ENCODE assay signal across 26 cellular contexts in the genomic region with DNA sequence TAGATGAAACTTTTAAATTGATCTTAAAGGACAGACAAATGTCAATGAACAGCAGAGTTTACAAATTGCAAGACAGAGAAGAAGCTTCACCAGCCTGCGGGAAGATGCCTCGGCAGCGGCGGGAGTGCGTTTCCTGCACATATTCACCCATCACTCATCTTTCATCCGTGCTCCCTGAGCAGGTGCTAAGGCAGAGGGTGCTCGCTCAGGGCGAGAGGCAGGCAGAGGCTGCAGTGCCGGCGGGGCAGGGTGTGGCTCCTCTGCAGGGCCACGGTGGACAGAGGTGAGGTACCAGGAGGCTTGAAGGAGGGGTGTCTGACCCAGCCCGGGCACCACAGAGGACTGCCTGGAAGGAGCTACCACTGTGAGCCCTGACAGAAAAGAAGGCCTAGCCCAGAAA.
"Had no signal": no experiment of that assay in that cellular context is flagged by ENCODE, and none has a peak within 500 bp of the region (broad histone marks: within the 10 kb centered on the region; RNA-seq: fewer than 3 reads in every experiment).

No MANE protein-coding gene starts in this region.

- H3K4me2 ChIP-seq: smooth muscle cell had no signal

- H3K36me3 Mint-ChIP-seq: immature natural killer cell; stimulated activated effector memory CD8-positive, alpha-beta T cell treated with anti-CD3 and anti-CD28 coated beads, Interleukin-12 subunit alpha, Interleukin-12 subunit beta, amount 100 ng/mL, for 72 hours had no signal

- ATAC-seq: left colon; lower lobe of right lung; naive thymus-derived CD8-positive, alpha-beta T cell; pancreas; right lobe of liver; stimulated activated effector memory CD8-positive, alpha-beta T cell treated with anti-CD3 and anti-CD28 coated beads, Interleukin-12 subunit alpha, Interleukin-12 subunit beta, amount 100 ng/mL, for 72 hours had no signal

- H3K27me3 ChIP-seq: right lobe of liver, thyroid gland, vagina had no signal

- H3K27ac ChIP-seq: coronary artery, esophagus muscularis mucosa, left ventricle myocardium inferior, lower lobe of right lung, pancreas, right lobe of liver, stomach, thyroid gland, vagina had no signal

- H3K9me3 Mint-ChIP-seq: naive thymus-derived CD8-positive, alpha-beta T cell; stimulated activated effector memory CD8-positive, alpha-beta T cell treated with anti-CD3 and anti-CD28 coated beads, Interleukin-12 subunit alpha, Interleukin-12 subunit beta, amount 100 ng/mL, for 72 hours had no signal

- H3K4me3 ChIP-seq: coronary artery, esophagus muscularis mucosa, left ventricle myocardium inferior, lower lobe of right lung, pancreas, right lobe of liver, smooth muscle cell, stomach, thyroid gland, vagina had no signal

- H3K4me1 Mint-ChIP-seq: immature natural killer cell had no signal

- H3K36me3 ChIP-seq: esophagus muscularis mucosa, left ventricle myocardium inferior, lower lobe of right lung, pancreas, right lobe of liver, stomach, thyroid gland, vagina had no signal

- DNase-seq: dermis blood vessel endothelial cell; effector memory CD4-positive, alpha-beta T cell; foreskin melanocyte; hypothalamus; immature natural killer cell; islet precursor cell; kidney glomerular epithelial cell; left colon; left ventricle myocardium inferior; lower lobe of right lung; naive thymus-derived CD8-positive, alpha-beta T cell; occipital lobe; stimulated activated CD4-positive, alpha-beta T cell treated with anti-CD3 and anti-CD28 coated beads, Interleukin-2, amount 100 ng/mL, for 24 hours; stimulated activated CD4-positive, alpha-beta T cell treated with anti-CD3 and anti-CD28 coated beads, Interleukin-4, amount 100 ng/mL, for 24 hours; stimulated activated naive CD4-positive, alpha-beta T cell treated with Interleukin-2 at 50 U/mL for 16 hours; stomach; thyroid gland; trophoblast cell had no signal

- H3K4me3 Mint-ChIP-seq: immature natural killer cell; naive thymus-derived CD8-positive, alpha-beta T cell; stimulated activated effector memory CD8-positive, alpha-beta T cell treated with anti-CD3 and anti-CD28 coated beads, Interleukin-12 subunit alpha, Interleukin-12 subunit beta, amount 100 ng/mL, for 72 hours had no signal

- H3K9me3 ChIP-seq: esophagus muscularis mucosa, left ventricle myocardium inferior, lower lobe of right lung, pancreas, right lobe of liver, stomach, thyroid gland, vagina had no signal

- H3K4me1 ChIP-seq: left ventricle myocardium inferior, lower lobe of right lung, pancreas, right lobe of liver, thyroid gland had no signal

- H3K27ac Mint-ChIP-seq: immature natural killer cell; naive thymus-derived CD8-positive, alpha-beta T cell; progenitor cell of endocrine pancreas; stimulated activated effector memory CD8-positive, alpha-beta T cell treated with anti-CD3 and anti-CD28 coated beads, Interleukin-12 subunit alpha, Interleukin-12 subunit beta, amount 100 ng/mL, for 72 hours had no signal
